1 cellular context compared by ENCODE assay signal in the genomic region with DNA sequence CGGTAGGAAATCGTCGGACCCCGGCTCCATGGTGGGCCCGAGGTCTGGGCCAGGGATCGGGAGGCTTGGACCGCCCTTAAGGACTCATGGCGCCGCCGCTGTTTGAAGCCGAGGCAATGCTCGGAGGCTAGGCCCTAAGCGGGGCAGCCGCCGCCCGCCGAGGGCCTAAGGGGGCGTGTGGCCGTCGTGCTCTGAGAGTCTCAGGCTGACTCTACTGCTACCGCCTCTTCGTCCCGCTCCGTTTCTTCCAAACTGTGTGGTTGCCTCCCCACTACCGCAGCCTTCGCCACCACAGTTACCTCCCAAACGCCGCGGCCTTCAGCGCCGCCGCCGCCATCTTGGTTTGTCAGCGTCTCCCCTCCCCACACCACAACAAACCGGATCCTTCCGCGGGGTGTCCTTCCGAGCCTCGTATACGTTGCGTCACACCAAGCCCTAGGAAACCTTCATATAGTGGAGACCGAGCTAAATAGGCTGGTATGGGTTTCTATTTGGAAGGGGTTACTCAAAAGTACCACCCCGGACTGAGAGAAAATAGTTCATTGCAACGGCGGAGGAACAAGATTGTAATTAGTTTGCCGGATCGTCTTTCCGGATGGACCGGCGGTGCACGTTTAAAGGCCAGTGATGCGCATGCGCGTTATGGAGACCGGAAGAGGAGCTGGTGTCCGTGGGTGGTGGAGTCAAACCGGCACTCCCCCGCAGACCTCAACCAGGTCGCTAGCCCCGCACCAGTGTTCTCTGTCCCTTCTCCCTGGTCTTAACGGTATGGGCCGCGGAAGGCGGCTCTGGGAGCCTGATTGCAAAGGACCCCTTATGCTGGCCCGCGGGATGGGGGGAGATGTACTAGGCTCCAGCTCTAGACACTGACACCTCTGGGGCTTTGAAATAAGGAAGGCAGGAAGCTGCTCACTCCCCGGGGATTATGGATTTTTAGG.
TF ChIP-seq lines count a peak whose summit lies in the region.

A gene (minus strand): TSS at position 348 of the 938 bp plus-strand sequence. CDS start 318 bp downstream, at position 30.

TF ChIP-seq in K562, 482 proteins besides CTCF, POLR2A, EP300 and RAD21 (continued from another document and continues in another):
- TF ChIP-seq, protein P1, sequence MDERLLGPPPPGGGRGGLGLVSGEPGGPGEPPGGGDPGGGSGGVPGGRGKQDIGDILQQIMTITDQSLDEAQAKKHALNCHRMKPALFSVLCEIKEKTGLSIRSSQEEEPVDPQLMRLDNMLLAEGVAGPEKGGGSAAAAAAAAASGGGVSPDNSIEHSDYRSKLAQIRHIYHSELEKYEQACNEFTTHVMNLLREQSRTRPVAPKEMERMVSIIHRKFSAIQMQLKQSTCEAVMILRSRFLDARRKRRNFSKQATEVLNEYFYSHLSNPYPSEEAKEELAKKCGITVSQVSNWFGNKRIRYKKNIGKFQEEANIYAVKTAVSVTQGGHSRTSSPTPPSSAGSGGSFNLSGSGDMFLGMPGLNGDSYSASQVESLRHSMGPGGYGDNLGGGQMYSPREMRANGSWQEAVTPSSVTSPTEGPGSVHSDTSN (CRISPR knock-in tag; IDR thresholded peaks at IDR 0.05; ENCODE audit: low read depth) = no peak
- TF ChIP-seq, protein P1 (tag; conservative IDR thresholded peaks at IDR 0.05; ENCODE audit: low read depth) = 0 out of 2 replicates have a peak, but pooled peaks have one; percentile 7
- TF ChIP-seq FOXM1 (IDR thresholded peaks at IDR 0.05; ENCODE audit: low read depth) (peak; percentile 55), FOXM1 (CRISPR knock-in tag; IDR thresholded peaks at IDR 0.05; ENCODE audit: low read depth) (no peak), POLR2AphosphoS5 (IDR thresholded peaks at IDR 0.05; ENCODE audit: control insufficient read depth, insufficient read depth, low read depth, low read length) (peak; percentile 63), NR2C1 (IDR thresholded peaks at IDR 0.05) (peak; percentile 48; the same call in 1 of the 2 replicates), NR2C1 (tag; IDR thresholded peaks at IDR 0.05) (0 out of 2 replicates have a peak, but pooled peaks have one; percentile 25), POLR2H (tag; IDR thresholded peaks at IDR 0.05; ENCODE audit: low read depth) (peak; percentile 67), XRCC5 (IDR thresholded peaks at IDR 0.05; ENCODE audit: low read depth, low read length) (peak; percentile 78; the same call in 1 of the 2 replicates), RAD51 (IDR thresholded peaks at IDR 0.05; ENCODE audit: borderline replicate concordance, low read depth) (peak; percentile 63; the same call in 1 of the 2 replicates), SMARCE1 (IDR thresholded peaks at IDR 0.05) (0 out of 2 replicates have a peak, but pooled peaks have one; percentile 21), MTF1 (CRISPR knock-in tag; IDR thresholded peaks at IDR 0.05; ENCODE audit: borderline replicate concordance) (no peak), SRSF7 (optimal IDR thresholded peaks at IDR 0.05; ENCODE audit: low read depth, low read length) (no peak), ZNF780A (CRISPR knock-in tag; IDR thresholded peaks at IDR 0.05) (no peak), HDAC2 (IDR thresholded peaks at IDR 0.05) (peak; percentile 94), CC2D1A (IDR thresholded peaks at IDR 0.05) (peak; percentile 53), ZNF79 (CRISPR knock-in tag; IDR thresholded peaks at IDR 0.05; ENCODE audit: low read depth) (no peak), CEBPB (tag; IDR thresholded peaks at IDR 0.05) (peak; percentile 73), ZNF143 (CRISPR knock-in tag; IDR thresholded peaks at IDR 0.05) (no peak), TAF7 (tag; IDR thresholded peaks at IDR 0.05) (peak; percentile 99), FOXJ2 (tag; IDR thresholded peaks at IDR 0.05) (0 out of 2 replicates have a peak, but pooled peaks have one; percentile 63), ELF2 (CRISPR knock-in tag; IDR thresholded peaks at IDR 0.05) (peak; percentile 90), ZSCAN29 (IDR thresholded peaks at IDR 0.05) (peak; percentile 69; the same call in 1 of the 2 replicates)
- TF ChIP-seq, protein P2, sequence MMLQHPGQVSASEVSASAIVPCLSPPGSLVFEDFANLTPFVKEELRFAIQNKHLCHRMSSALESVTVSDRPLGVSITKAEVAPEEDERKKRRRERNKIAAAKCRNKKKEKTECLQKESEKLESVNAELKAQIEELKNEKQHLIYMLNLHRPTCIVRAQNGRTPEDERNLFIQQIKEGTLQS (IDR thresholded peaks at IDR 0.05) = peak; percentile 82
- TF ChIP-seq, protein P2 (CRISPR knock-in tag; conservative IDR thresholded peaks at IDR 0.05) = no peak
- TF ChIP-seq, protein P3, sequence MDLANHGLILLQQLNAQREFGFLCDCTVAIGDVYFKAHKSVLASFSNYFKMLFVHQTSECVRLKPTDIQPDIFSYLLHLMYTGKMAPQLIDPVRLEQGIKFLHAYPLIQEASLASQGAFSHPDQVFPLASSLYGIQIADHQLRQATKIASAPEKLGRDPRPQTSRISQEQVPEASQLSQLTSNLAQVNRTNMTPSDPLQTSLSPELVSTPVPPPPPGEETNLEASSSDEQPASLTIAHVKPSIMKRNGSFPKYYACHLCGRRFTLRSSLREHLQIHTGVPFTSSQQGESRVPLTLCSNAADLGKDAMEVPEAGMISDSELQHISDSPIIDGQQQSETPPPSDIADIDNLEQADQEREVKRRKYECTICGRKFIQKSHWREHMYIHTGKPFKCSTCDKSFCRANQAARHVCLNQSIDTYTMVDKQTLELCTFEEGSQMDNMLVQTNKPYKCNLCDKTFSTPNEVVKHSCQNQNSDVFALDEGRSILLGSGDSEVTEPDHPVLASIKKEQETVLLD (IDR thresholded peaks at IDR 0.05) = peak; percentile 96
- TF ChIP-seq, protein P4, sequence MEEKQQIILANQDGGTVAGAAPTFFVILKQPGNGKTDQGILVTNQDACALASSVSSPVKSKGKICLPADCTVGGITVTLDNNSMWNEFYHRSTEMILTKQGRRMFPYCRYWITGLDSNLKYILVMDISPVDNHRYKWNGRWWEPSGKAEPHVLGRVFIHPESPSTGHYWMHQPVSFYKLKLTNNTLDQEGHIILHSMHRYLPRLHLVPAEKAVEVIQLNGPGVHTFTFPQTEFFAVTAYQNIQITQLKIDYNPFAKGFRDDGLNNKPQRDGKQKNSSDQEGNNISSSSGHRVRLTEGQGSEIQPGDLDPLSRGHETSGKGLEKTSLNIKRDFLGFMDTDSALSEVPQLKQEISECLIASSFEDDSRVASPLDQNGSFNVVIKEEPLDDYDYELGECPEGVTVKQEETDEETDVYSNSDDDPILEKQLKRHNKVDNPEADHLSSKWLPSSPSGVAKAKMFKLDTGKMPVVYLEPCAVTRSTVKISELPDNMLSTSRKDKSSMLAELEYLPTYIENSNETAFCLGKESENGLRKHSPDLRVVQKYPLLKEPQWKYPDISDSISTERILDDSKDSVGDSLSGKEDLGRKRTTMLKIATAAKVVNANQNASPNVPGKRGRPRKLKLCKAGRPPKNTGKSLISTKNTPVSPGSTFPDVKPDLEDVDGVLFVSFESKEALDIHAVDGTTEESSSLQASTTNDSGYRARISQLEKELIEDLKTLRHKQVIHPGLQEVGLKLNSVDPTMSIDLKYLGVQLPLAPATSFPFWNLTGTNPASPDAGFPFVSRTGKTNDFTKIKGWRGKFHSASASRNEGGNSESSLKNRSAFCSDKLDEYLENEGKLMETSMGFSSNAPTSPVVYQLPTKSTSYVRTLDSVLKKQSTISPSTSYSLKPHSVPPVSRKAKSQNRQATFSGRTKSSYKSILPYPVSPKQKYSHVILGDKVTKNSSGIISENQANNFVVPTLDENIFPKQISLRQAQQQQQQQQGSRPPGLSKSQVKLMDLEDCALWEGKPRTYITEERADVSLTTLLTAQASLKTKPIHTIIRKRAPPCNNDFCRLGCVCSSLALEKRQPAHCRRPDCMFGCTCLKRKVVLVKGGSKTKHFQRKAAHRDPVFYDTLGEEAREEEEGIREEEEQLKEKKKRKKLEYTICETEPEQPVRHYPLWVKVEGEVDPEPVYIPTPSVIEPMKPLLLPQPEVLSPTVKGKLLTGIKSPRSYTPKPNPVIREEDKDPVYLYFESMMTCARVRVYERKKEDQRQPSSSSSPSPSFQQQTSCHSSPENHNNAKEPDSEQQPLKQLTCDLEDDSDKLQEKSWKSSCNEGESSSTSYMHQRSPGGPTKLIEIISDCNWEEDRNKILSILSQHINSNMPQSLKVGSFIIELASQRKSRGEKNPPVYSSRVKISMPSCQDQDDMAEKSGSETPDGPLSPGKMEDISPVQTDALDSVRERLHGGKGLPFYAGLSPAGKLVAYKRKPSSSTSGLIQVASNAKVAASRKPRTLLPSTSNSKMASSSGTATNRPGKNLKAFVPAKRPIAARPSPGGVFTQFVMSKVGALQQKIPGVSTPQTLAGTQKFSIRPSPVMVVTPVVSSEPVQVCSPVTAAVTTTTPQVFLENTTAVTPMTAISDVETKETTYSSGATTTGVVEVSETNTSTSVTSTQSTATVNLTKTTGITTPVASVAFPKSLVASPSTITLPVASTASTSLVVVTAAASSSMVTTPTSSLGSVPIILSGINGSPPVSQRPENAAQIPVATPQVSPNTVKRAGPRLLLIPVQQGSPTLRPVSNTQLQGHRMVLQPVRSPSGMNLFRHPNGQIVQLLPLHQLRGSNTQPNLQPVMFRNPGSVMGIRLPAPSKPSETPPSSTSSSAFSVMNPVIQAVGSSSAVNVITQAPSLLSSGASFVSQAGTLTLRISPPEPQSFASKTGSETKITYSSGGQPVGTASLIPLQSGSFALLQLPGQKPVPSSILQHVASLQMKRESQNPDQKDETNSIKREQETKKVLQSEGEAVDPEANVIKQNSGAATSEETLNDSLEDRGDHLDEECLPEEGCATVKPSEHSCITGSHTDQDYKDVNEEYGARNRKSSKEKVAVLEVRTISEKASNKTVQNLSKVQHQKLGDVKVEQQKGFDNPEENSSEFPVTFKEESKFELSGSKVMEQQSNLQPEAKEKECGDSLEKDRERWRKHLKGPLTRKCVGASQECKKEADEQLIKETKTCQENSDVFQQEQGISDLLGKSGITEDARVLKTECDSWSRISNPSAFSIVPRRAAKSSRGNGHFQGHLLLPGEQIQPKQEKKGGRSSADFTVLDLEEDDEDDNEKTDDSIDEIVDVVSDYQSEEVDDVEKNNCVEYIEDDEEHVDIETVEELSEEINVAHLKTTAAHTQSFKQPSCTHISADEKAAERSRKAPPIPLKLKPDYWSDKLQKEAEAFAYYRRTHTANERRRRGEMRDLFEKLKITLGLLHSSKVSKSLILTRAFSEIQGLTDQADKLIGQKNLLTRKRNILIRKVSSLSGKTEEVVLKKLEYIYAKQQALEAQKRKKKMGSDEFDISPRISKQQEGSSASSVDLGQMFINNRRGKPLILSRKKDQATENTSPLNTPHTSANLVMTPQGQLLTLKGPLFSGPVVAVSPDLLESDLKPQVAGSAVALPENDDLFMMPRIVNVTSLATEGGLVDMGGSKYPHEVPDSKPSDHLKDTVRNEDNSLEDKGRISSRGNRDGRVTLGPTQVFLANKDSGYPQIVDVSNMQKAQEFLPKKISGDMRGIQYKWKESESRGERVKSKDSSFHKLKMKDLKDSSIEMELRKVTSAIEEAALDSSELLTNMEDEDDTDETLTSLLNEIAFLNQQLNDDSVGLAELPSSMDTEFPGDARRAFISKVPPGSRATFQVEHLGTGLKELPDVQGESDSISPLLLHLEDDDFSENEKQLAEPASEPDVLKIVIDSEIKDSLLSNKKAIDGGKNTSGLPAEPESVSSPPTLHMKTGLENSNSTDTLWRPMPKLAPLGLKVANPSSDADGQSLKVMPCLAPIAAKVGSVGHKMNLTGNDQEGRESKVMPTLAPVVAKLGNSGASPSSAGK (IDR thresholded peaks at IDR 0.05) = no peak; the same call in 1 of the 2 replicates
- TF ChIP-seq, protein P5, sequence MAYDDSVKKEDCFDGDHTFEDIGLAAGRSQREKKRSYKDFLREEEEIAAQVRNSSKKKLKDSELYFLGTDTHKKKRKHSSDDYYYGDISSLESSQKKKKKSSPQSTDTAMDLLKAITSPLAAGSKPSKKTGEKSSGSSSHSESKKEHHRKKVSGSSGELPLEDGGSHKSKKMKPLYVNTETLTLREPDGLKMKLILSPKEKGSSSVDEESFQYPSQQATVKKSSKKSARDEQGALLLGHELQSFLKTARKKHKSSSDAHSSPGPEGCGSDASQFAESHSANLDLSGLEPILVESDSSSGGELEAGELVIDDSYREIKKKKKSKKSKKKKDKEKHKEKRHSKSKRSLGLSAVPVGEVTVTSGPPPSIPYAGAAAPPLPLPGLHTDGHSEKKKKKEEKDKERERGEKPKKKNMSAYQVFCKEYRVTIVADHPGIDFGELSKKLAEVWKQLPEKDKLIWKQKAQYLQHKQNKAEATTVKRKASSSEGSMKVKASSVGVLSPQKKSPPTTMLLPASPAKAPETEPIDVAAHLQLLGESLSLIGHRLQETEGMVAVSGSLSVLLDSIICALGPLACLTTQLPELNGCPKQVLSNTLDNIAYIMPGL (CRISPR knock-in tag; IDR thresholded peaks at IDR 0.05) = peak; percentile 48; the same call in 1 of the 2 replicates
- TF ChIP-seq, protein P6, sequence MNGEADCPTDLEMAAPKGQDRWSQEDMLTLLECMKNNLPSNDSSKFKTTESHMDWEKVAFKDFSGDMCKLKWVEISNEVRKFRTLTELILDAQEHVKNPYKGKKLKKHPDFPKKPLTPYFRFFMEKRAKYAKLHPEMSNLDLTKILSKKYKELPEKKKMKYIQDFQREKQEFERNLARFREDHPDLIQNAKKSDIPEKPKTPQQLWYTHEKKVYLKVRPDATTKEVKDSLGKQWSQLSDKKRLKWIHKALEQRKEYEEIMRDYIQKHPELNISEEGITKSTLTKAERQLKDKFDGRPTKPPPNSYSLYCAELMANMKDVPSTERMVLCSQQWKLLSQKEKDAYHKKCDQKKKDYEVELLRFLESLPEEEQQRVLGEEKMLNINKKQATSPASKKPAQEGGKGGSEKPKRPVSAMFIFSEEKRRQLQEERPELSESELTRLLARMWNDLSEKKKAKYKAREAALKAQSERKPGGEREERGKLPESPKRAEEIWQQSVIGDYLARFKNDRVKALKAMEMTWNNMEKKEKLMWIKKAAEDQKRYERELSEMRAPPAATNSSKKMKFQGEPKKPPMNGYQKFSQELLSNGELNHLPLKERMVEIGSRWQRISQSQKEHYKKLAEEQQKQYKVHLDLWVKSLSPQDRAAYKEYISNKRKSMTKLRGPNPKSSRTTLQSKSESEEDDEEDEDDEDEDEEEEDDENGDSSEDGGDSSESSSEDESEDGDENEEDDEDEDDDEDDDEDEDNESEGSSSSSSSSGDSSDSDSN (IDR thresholded peaks at IDR 0.05; ENCODE audit: borderline replicate concordance in 1 of 2, low read depth in 2 of 2, low read length in 2 of 2) = peak in 1 of 2 experiments; percentile 38; a peak in 1 of 4 replicates
- TF ChIP-seq, protein P7, sequence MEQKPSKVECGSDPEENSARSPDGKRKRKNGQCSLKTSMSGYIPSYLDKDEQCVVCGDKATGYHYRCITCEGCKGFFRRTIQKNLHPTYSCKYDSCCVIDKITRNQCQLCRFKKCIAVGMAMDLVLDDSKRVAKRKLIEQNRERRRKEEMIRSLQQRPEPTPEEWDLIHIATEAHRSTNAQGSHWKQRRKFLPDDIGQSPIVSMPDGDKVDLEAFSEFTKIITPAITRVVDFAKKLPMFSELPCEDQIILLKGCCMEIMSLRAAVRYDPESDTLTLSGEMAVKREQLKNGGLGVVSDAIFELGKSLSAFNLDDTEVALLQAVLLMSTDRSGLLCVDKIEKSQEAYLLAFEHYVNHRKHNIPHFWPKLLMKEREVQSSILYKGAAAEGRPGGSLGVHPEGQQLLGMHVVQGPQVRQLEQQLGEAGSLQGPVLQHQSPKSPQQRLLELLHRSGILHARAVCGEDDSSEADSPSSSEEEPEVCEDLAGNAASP (IDR thresholded peaks at IDR 0.05) = no peak
